ENCODE assay signal across 19 cellular contexts in the genomic region with DNA sequence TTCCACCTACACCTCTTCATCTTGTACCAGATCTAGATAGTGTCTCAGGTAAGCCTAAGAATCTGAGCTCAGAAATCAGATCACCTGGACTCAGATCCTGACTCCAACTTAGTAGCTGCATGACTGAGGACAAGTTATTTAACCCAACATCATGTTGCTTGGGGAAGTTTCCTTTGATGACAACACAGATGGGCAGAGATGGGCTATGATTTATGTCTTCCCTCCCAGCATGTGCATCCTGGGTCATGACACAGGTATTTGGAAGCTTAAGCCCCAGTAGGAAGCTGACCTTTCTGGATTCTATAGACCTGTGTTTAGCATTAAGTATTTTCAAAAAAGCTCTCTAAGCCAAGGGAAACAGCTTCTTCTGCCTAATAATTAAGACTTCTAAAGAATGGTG. TPM values are rescaled to one million over a fixed set of nuclear protein-coding genes. Genes with fewer than 3 reads are reported as not detected.
A peak's percentile ranks its signal among the peaks of the same experiment; 100 is the strongest.
DNase-seq lines count a peak whose midpoint lies in the region; ATAC-seq and TF ChIP-seq lines count a peak whose summit lies in the region.
"Had no signal": no experiment of that assay in that cellular context is flagged by ENCODE, and none has a peak within 500 bp of the region (broad histone marks: within the 10 kb centered on the region; RNA-seq: fewer than 3 reads in every experiment).

No MANE protein-coding gene starts in this region.

- peaks cover 53 to 82% of the 10 kb centered on the region in 2 donors for H3K4me1 Mint-ChIP-seq in stimulated activated naive B cell treated with anti-CD40 and anti-IgM and Interleukin-4, amounts not matched to agents 10 μg/mL and 1 μg/mL and 100 μg/mL, for 72 hours

- H3K27me3 ChIP-seq in Peyer's patch (no peaks in the 10 kb centered on the region), left lung (no peaks in the 10 kb centered on the region), A673 (replicated peaks; ENCODE audit: insufficient read depth, low read depth, low read length, poor library complexity) (no peaks in the 10 kb centered on the region)
- H3K27me3 ChIP-seq: ascending aorta, BLaER1, right atrium auricular region had no signal

- no peak for TF ChIP-seq POLR2A in Peyer's patch (IDR thresholded peaks at IDR 0.05)

- H3K9me3 ChIP-seq in Peyer's patch (no peaks in the 10 kb centered on the region), left lung (peaks cover 0 to 5% of the 10 kb centered on the region in 2 donors), A673 (ENCODE audit: low read depth, low read length, poor library complexity, severe bottlenecking) (peaks cover 18% of the 10 kb centered on the region)
- H3K9me3 ChIP-seq: ascending aorta had no signal

- no TSS peak for BruUV-seq in A673 (replicated peaks; lab: Mats Ljungman, UMichigan)

- peak overlapping the region in 3 of 4 donors; percentile 19 to 77 (median 61) for H3K27ac ChIP-seq in Peyer's patch
- peak overlapping the region; percentile 71 to 80 for H3K27ac ChIP-seq in left lung
- H3K27ac ChIP-seq in A673 (ENCODE audit: low read depth, low read length, poor library complexity, severe bottlenecking) = no peak overlapping the region
- H3K27ac ChIP-seq: ascending aorta, BLaER1, right atrium auricular region had no signal

- intact Hi-C loops in left lung (cut with DNase I) (no loop called here), A673 (cut with micrococcal nuclease; ENCODE audit: unreplicated experiment) (no loop called here)

- H3K4me3 Mint-ChIP-seq in stimulated activated naive B cell treated with anti-CD40 and anti-IgM and Interleukin-4, amounts not matched to agents 10 μg/mL and 1 μg/mL and 100 μg/mL, for 72 hours = peak overlapping the region; percentile 39 to 80
- H3K4me3 Mint-ChIP-seq: mesothelial cell of epicardium; stimulated activated naive CD8-positive, alpha-beta T cell treated with anti-CD3 and anti-CD28 coated beads, Interleukin-15, Interleukin-2, amounts not matched to agents 100 ng/mL and 50 ng/mL, for 24 hours had no signal

- H3K36me3 Mint-ChIP-seq in stimulated activated naive B cell treated with anti-CD40 and anti-IgM and Interleukin-4, amounts not matched to agents 10 μg/mL and 1 μg/mL and 100 μg/mL, for 72 hours = peaks cover 13 to 20% of the 10 kb centered on the region in 2 donors

- ATAC-seq in left lung = no peak
- no peak for ATAC-seq in stimulated activated naive B cell treated with anti-CD40 and anti-IgM and Interleukin-4, amounts not matched to agents 10 μg/mL and 1 μg/mL and 100 μg/mL, for 72 hours (replicated peaks)

- POLR2A ChIA-PET in A673 (lab: Charles Lee; ENCODE audit: low non-redundant PET) = no interaction called here

- CTCF ChIA-PET in A673 (lab: Charles Lee) = no interaction called here

- peaks cover 4 to 6% of the 10 kb centered on the region in 2 donors for H3K9me3 Mint-ChIP-seq in stimulated activated naive B cell treated with anti-CD40 and anti-IgM and Interleukin-4, amounts not matched to agents 10 μg/mL and 1 μg/mL and 100 μg/mL, for 72 hours

- H3K4me3 ChIP-seq in Peyer's patch (no peak overlapping the region), left lung (no peak overlapping the region), A673 (ENCODE audit: low read depth, low read length, poor library complexity, severe bottlenecking) (no peak overlapping the region)
- H3K4me3 ChIP-seq: ascending aorta, BLaER1, right atrium auricular region had no signal

- peak overlapping the region; percentile 96 for H3K27ac Mint-ChIP-seq in stimulated activated naive B cell treated with anti-CD40 and anti-IgM and Interleukin-4, amounts not matched to agents 10 μg/mL and 1 μg/mL and 100 μg/mL, for 72 hours

- H3K27me3 Mint-ChIP-seq in stimulated activated naive B cell treated with anti-CD40 and anti-IgM and Interleukin-4, amounts not matched to agents 10 μg/mL and 1 μg/mL and 100 μg/mL, for 72 hours = no peaks in the 10 kb centered on the region

- H3K36me3 ChIP-seq in Peyer's patch (no peaks in the 10 kb centered on the region), left lung (no peaks in the 10 kb centered on the region), A673 (ENCODE audit: insufficient read depth, low read length, poor library complexity, severe bottlenecking) (no peaks in the 10 kb centered on the region)
- H3K36me3 ChIP-seq: ascending aorta, BLaER1, right atrium auricular region had no signal

- TF ChIP-seq CTCF in Peyer's patch (IDR thresholded peaks at IDR 0.05) (no peak), left lung (IDR thresholded peaks at IDR 0.05) (no peak), A673 (conservative IDR thresholded peaks at IDR 0.05; ENCODE audit: low read depth, low read length) (no peak)

- H3K4me1 ChIP-seq in Peyer's patch = peaks cover 0 to 11% (median 5%) of the 10 kb centered on the region in 4 donors
- peaks cover 0 to 60% of the 10 kb centered on the region in 2 donors for H3K4me1 ChIP-seq in left lung
- H3K4me1 ChIP-seq in A673 (ENCODE audit: insufficient read depth, low read length, poor library complexity, severe bottlenecking) = no peaks in the 10 kb centered on the region
- H3K4me1 ChIP-seq: right atrium auricular region had no signal

- peak; percentile 46 for DNase-seq in ELR (ENCODE audit: low read depth)
- DNase-seq in Peyer's patch = no peak
- DNase-seq in left lung = no peak
- DNase-seq in stimulated activated naive B cell treated with anti-CD40 and anti-IgM and Interleukin-4, amounts not matched to agents 10 μg/mL and 1 μg/mL and 100 μg/mL, for 72 hours = no peak
- DNase-seq in HK-2 (ENCODE audit: unreplicated experiment) = no peak
- DNase-seq in A673 (ENCODE audit: low spot score) = no peak
- DNase-seq in activated CD4-positive, alpha-beta T cell treated with anti-CD3 and anti-CD28 coated beads, Interleukin-2, amount 50 U/mL, for 4 hours = no peak
- DNase-seq in NCI-H128 (lab: John Stamatoyannopoulos, UW; ENCODE audit: unreplicated experiment) = no peak
- DNase-seq: activated naive CD4-positive, alpha-beta T cell; HCEC 1CT; hippocampal formation; NCI-H1436; NCI-H446 had no signal

RNA-seq across cellular contexts. Expression of gene HEATR6, which starts 12.4 kb away (rescaled TPM):
- total RNA-seq in Peyer's patch = 10 to 100 TPM in 3 of 4 donors, 1 to 10 TPM in 1; 9.0 to 72.6 (median 15.5) TPM
- 10 to 100 TPM; 20.8 TPM for total RNA-seq in left lung
- total RNA-seq in A673 (2021) = 28.1 and 33.3 TPM in 2 replicates

RNA-seq across cellular contexts. Expression of gene CA4, which starts 58.7 kb away (rescaled TPM):
- total RNA-seq in Peyer's patch = 10 to 100 TPM in 2 of 4 donors, 1 to 10 TPM in 1, not detected in 1; 1.6 to 18.4 (median 12.3) TPM
- total RNA-seq in left lung = 10 to 100 TPM; 10.6 to 35.7 TPM
- not detected in 2 replicates for total RNA-seq in A673 (2021)
- total RNA-seq: LHCN-M2, mesothelial cell of epicardium had no signal
